In genomic region chr18:2587788-2588187, GRCh38 we compare ENCODE assay signal across 16 cellular contexts. TPM values are rescaled to one million over a fixed set of nuclear protein-coding genes. Genes with fewer than 3 reads are reported as not detected.
DNase-seq lines count a peak whose midpoint lies in the region; ATAC-seq, FAIRE-seq and TF ChIP-seq lines count a peak whose summit lies in the region.
"Had no signal": no experiment of that assay in that cellular context is flagged by ENCODE, and none has a peak within 500 bp of the region (broad histone marks: within the 10 kb centered on the region; RNA-seq: fewer than 3 reads in every experiment).

No MANE protein-coding gene starts in this region.

- H3K4me3 Mint-ChIP-seq in CD4-positive, CD25-positive, alpha-beta regulatory T cell, result peak overlapping the region in 3 of 4 donors; percentile 1 to 27 (median 1)
- H3K4me3 Mint-ChIP-seq in Calu3 (ENCODE audit: low read depth, unreplicated experiment), result no peak overlapping the region
- H3K4me3 Mint-ChIP-seq in T-helper 17 cell, result no peak overlapping the region
- H3K4me3 Mint-ChIP-seq in WTC11, result no peak overlapping the region
- H3K4me3 Mint-ChIP-seq: mesothelial cell of epicardium had no signal

- H3K36me3 Mint-ChIP-seq in CD4-positive, CD25-positive, alpha-beta regulatory T cell, result peaks cover 7% of the 10 kb centered on the region
- H3K36me3 Mint-ChIP-seq in Calu3 (ENCODE audit: insufficient read depth, unreplicated experiment) (peaks cover 44% of the 10 kb centered on the region), T-helper 17 cell (ENCODE audit: low read depth) (peaks cover 2% of the 10 kb centered on the region), WTC11 (peaks cover 65% of the 10 kb centered on the region)

- peaks cover 43% of the 10 kb centered on the region for H3K4me1 ChIP-seq in CD4-positive, CD25-positive, alpha-beta regulatory T cell (ENCODE audit: control insufficient read depth, insufficient read depth, low read length, poor library complexity, severe bottlenecking)
- H3K4me1 ChIP-seq in HepG2 (ENCODE audit: insufficient read depth, low read length) (peaks cover 21% of the 10 kb centered on the region), right lobe of liver (no peaks in the 10 kb centered on the region)
- H3K4me1 ChIP-seq: ascending aorta had no signal

- no peak overlapping the region for H2AFZ ChIP-seq in HepG2 (ENCODE audit: low read length)

- intact Hi-C loops in Calu3 (cut with micrococcal nuclease; ENCODE audit: unreplicated experiment) (loop anchor here (5.0 kb wide), 1 partner anchor 70 kb away; the partner anchor contains the start of gene SMCHD1), HepG2 (cut with micrococcal nuclease; ENCODE audit: unreplicated experiment) (loop anchor here (2.0 kb wide), 1 partner anchor 17 kb away; the partner anchor contains the start of genes METTL4 and NDC80), right lobe of liver (cut with DNase I) (no loop called here)

- in situ Hi-C loops in HepG2 (cut with HindIII; ENCODE audit: extremely low pct_ligation_motif_present, low pct_unique_long_range_greater_than_20kb), result no loop called here

- no peak overlapping the region for H3K9ac ChIP-seq in HepG2 (ENCODE audit: insufficient read depth, low read depth, low read length)

- no peaks in the 10 kb centered on the region for H3K79me2 ChIP-seq in HepG2 (ENCODE audit: insufficient read depth, low read length)

- peak overlapping the region in 2 of 3 donors; percentile 28 to 72 for H3K27ac Mint-ChIP-seq in CD4-positive, CD25-positive, alpha-beta regulatory T cell
- peak overlapping the region; percentile 99 for H3K27ac Mint-ChIP-seq in Calu3 (ENCODE audit: unreplicated experiment)
- peak overlapping the region; percentile 79 for H3K27ac Mint-ChIP-seq in T-helper 17 cell
- no peak overlapping the region for H3K27ac Mint-ChIP-seq in WTC11
- H3K27ac Mint-ChIP-seq: mesothelial cell of epicardium had no signal

- ATAC-seq in CD4-positive, CD25-positive, alpha-beta regulatory T cell (ENCODE audit: low read depth in 2 of 2), result no peak
- ATAC-seq in T-helper 17 cell (no peak), HepG2 (no peak), right lobe of liver (no peak), WTC11 (no peak)
- ATAC-seq: right cardiac atrium, Right ventricle myocardium inferior had no signal

- H3K9me3 ChIP-seq in CD4-positive, CD25-positive, alpha-beta regulatory T cell (ENCODE audit: control insufficient read depth in 2 of 2, low read length in 2 of 2), result no peaks in the 10 kb centered on the region
- no peaks in the 10 kb centered on the region for H3K9me3 ChIP-seq in T-helper 17 cell (ENCODE audit: control insufficient read depth, low read length, poor library complexity, severe bottlenecking)
- no peaks in the 10 kb centered on the region for H3K9me3 ChIP-seq in HepG2 (ENCODE audit: low read length)
- H3K9me3 ChIP-seq in right lobe of liver, result no peaks in the 10 kb centered on the region
- H3K9me3 ChIP-seq: ascending aorta had no signal

- TF ChIP-seq POLR2A in HepG2 (IDR thresholded peaks at IDR 0.05; ENCODE audit: insufficient read depth in 1 of 2, low read depth in 2 of 2, low read length in 2 of 2) (no peak), right lobe of liver (IDR thresholded peaks at IDR 0.05) (no peak)

- H4K20me1 ChIP-seq in HepG2 (ENCODE audit: insufficient read depth, low read length), result no peaks in the 10 kb centered on the region

- CTCF ChIA-PET in Calu3 (lab: Charles Lee), result no interaction called here
- CTCF ChIA-PET in HepG2 (lab: Yijun Ruan, JAX; ENCODE audit: low intra/inter-chr PET ratio, low total read pairs), result no interaction called here
- CTCF ChIA-PET in WTC11 (lab: Charles Lee), result no interaction called here

- H3K27me3 Mint-ChIP-seq in CD4-positive, CD25-positive, alpha-beta regulatory T cell, result no peaks in the 10 kb centered on the region
- H3K27me3 Mint-ChIP-seq in Calu3 (ENCODE audit: unreplicated experiment) (no peaks in the 10 kb centered on the region), T-helper 17 cell (no peaks in the 10 kb centered on the region), WTC11 (ENCODE audit: low read depth) (no peaks in the 10 kb centered on the region)

- no peak for DNase-seq in CD4-positive, CD25-positive, alpha-beta regulatory T cell
- DNase-seq in Calu3, result no peak
- DNase-seq in T-helper 17 cell, result no peak
- peak; percentile 37 for DNase-seq in fibroblast of peridontal ligament (ENCODE audit: extremely low read depth)
- DNase-seq in HepG2 (ENCODE audit: low spot score), result no peak
- DNase-seq in right lobe of liver, result no peak
- DNase-seq in WTC11 (ENCODE audit: low spot score), result no peak
- DNase-seq: GF-D8, NCI-H1694 treated with DMSO at 0.1 percent for 48 hours, right cardiac atrium had no signal

- peak overlapping the region; percentile 25 for H3K27ac ChIP-seq in CD4-positive, CD25-positive, alpha-beta regulatory T cell (ENCODE audit: insufficient read depth, low read length, poor library complexity, severe bottlenecking)
- H3K27ac ChIP-seq in HepG2 (ENCODE audit: extremely low read length, insufficient read depth, low read length), result no peak overlapping the region
- no peak overlapping the region for H3K27ac ChIP-seq in right lobe of liver
- H3K27ac ChIP-seq: ascending aorta had no signal

- TF ChIP-seq EP300 in HepG2 (IDR thresholded peaks at IDR 0.05; ENCODE audit: low read depth in 2 of 2, low read length in 2 of 2), result no peak
- TF ChIP-seq EP300 in HepG2 (CRISPR knock-in tag; IDR thresholded peaks at IDR 0.05; ENCODE audit: borderline replicate concordance), result no peak

- no peaks in the 10 kb centered on the region for H3K27me3 ChIP-seq in CD4-positive, CD25-positive, alpha-beta regulatory T cell (ENCODE audit: control insufficient read depth, insufficient read depth, low read length)
- no peaks in the 10 kb centered on the region for H3K27me3 ChIP-seq in HepG2 (ENCODE audit: control insufficient read depth in 1 of 2, insufficient read depth in 2 of 2, low read length in 2 of 2)
- H3K27me3 ChIP-seq in right lobe of liver, result no peaks in the 10 kb centered on the region
- H3K27me3 ChIP-seq: ascending aorta had no signal

- no peaks in the 10 kb centered on the region for H3K9me3 Mint-ChIP-seq in CD4-positive, CD25-positive, alpha-beta regulatory T cell
- H3K9me3 Mint-ChIP-seq in Calu3 (ENCODE audit: low read depth, unreplicated experiment) (no peaks in the 10 kb centered on the region), WTC11 (no peaks in the 10 kb centered on the region)
- H3K9me3 Mint-ChIP-seq: mesothelial cell of epicardium had no signal

- peaks cover 32 to 62% (median 47%) of the 10 kb centered on the region in 4 donors for H3K4me1 Mint-ChIP-seq in CD4-positive, CD25-positive, alpha-beta regulatory T cell
- H3K4me1 Mint-ChIP-seq in Calu3 (ENCODE audit: low read depth, unreplicated experiment) (peaks cover 38% of the 10 kb centered on the region), T-helper 17 cell (peaks cover 19% of the 10 kb centered on the region), WTC11 (no peaks in the 10 kb centered on the region)
- H3K4me1 Mint-ChIP-seq: mesothelial cell of epicardium had no signal

- no peak for FAIRE-seq in HepG2 (lab: Jason Lieb, UNC)
- FAIRE-seq: endometrium, frontal cortex, GM12891 had no signal

- POLR2A ChIA-PET in HepG2 (lab: Yijun Ruan, JAX), result no interaction called here
- POLR2A ChIA-PET in WTC11 (lab: Charles Lee), result no interaction called here

- 96% methylated on average over 3 of the region's 3 CpGs for WGBS in HepG2 (ENCODE audit: low lambda C conversion rate)
- 100% methylated on average over 3 of the region's 3 CpGs for WGBS in right lobe of liver (ENCODE audit: insufficient coverage, low coverage, low lambda C conversion rate, missing lambda C conversion rate)

- H3K36me3 ChIP-seq in CD4-positive, CD25-positive, alpha-beta regulatory T cell (ENCODE audit: control insufficient read depth, insufficient read depth, low read length), result no peaks in the 10 kb centered on the region
- H3K36me3 ChIP-seq in HepG2 (replicated peaks in 1 of 2; ENCODE audit: control insufficient read depth in 1 of 2, insufficient read depth in 2 of 2, low read length in 2 of 2) (peaks cover 3 to 25% of the 10 kb centered on the region in 2 experiments), right lobe of liver (no peaks in the 10 kb centered on the region)
- H3K36me3 ChIP-seq: ascending aorta had no signal

- BruUV-seq in Calu3 (replicated peaks; lab: Mats Ljungman, UMichigan) (no TSS peak), HepG2 (replicated peaks; lab: Mats Ljungman, UMichigan) (no TSS peak)

- H3K4me2 ChIP-seq in HepG2 (ENCODE audit: low read depth, low read length), result no peak overlapping the region

- no peak for TF ChIP-seq RAD21 in HepG2 (CRISPR knock-in tag; IDR thresholded peaks at IDR 0.05)

- peak overlapping the region; percentile 47 for H3K4me3 ChIP-seq in CD4-positive, CD25-positive, alpha-beta regulatory T cell (ENCODE audit: low read depth, low read length)
- H3K4me3 ChIP-seq in HepG2 (replicated peaks in 1 of 3; ENCODE audit: insufficient read depth in 1 of 3, low read depth in 2 of 3, low read length in 3 of 3), result no peak overlapping the region
- no peak overlapping the region for H3K4me3 ChIP-seq in right lobe of liver
- H3K4me3 ChIP-seq: ascending aorta had no signal

- no peak for TF ChIP-seq CTCF in Calu3 (IDR thresholded peaks at IDR 0.05; ENCODE audit: unreplicated experiment)
- TF ChIP-seq CTCF in HepG2 (CRISPR knock-in tag; IDR thresholded peaks at IDR 0.05), result no peak
- TF ChIP-seq CTCF in right lobe of liver (IDR thresholded peaks at IDR 0.05), result no peak
- no peak for TF ChIP-seq CTCF in WTC11 (IDR thresholded peaks at IDR 0.05)

RNA-seq across cellular contexts. Expression of gene NDC80, which starts 16.4 kb away (rescaled TPM):
- 20.3 TPM for total RNA-seq in CD4-positive, CD25-positive, alpha-beta regulatory T cell
- 10 to 100 TPM in 3 of 4 donors, 1 to 10 TPM in 1; 9.5 to 18.7 (median 11.1) TPM for polyA plus RNA-seq in CD4-positive, CD25-positive, alpha-beta regulatory T cell
- total RNA-seq in Calu3 (2022) (49.5 and 56.0 TPM in 2 replicates), T-helper 17 cell (1 to 10 TPM; 8.2 to 9.6 TPM), HepG2 (2016; rRNA removed; fragmentation: Illumina TruSeq; extraction: Trizol) (33.0 and 47.0 TPM in 2 replicates), right lobe of liver (1 to 10 TPM in 2 of 6 experiments, under 1 TPM in 3, not detected in 1; 0.34 to 1.6 (median 0.55) TPM), WTC11 (2021) (36.6 to 43.0 TPM (median 36.9 TPM) in 3 replicates)
- total RNA-seq in HepG2 (2016; cell fraction: cytosol; rRNA removed; fragmentation: Illumina TruSeq; extraction: Trizol; ENCODE audit: low read depth), result 4.3 and 6.1 TPM in 2 replicates
- total RNA-seq in HepG2 (2016; cell fraction: insoluble cytoplasmic fraction; rRNA removed; fragmentation: Illumina TruSeq; extraction: Trizol), result 32.7 and 45.7 TPM in 2 replicates
- 8.2 and 9.5 TPM in 2 replicates for total RNA-seq in HepG2 (2016; cell fraction: membrane; rRNA removed; fragmentation: Illumina TruSeq; extraction: Trizol)
- 28.1 and 31.1 TPM in 2 replicates for total RNA-seq in HepG2 (2016; cell fraction: nucleus; rRNA removed; fragmentation: Illumina TruSeq; extraction: Trizol)
- polyA plus RNA-seq in HepG2 (2011; rRNA removed), result 5.5 and 9.6 TPM in 2 replicates
- polyA plus RNA-seq in HepG2 (2011; cell fraction: cytosol; rRNA removed), result 3.2 TPM in 2 replicates
- 5.3 and 6.6 TPM in 2 replicates for polyA plus RNA-seq in HepG2 (2011; cell fraction: nucleus; rRNA removed)
- 6.5 and 14.5 TPM in 2 replicates for polyA plus RNA-seq in HepG2 (2012)
- 2.0 and 2.1 TPM in 2 replicates for polyA plus RNA-seq in HepG2 (2016; cell fraction: cytosol; fragmentation: Illumina TruSeq; extraction: Trizol; ENCODE audit: low read depth)
- 37.2 and 40.2 TPM in 2 replicates for polyA plus RNA-seq in HepG2 (2016; cell fraction: insoluble cytoplasmic fraction; fragmentation: Illumina TruSeq; extraction: Trizol; ENCODE audit: low read depth)
- polyA plus RNA-seq in HepG2 (2016; cell fraction: membrane; fragmentation: Illumina TruSeq; extraction: Trizol; ENCODE audit: low read depth), result 2.4 and 3.5 TPM in 2 replicates
- polyA plus RNA-seq in HepG2 (2016; cell fraction: nucleus; fragmentation: Illumina TruSeq; extraction: Trizol; ENCODE audit: insufficient read depth, low read depth), result 23.0 and 26.5 TPM in 2 replicates
- polyA minus RNA-seq in HepG2 (2011; rRNA and poly(A)+ RNA removed; ENCODE audit: low replicate concordance), result 6.0 and 39.3 TPM in 2 replicates
- 5.6 and 7.0 TPM in 2 replicates for polyA minus RNA-seq in HepG2 (2011; cell fraction: cytosol; rRNA and poly(A)+ RNA removed)
- polyA minus RNA-seq in HepG2 (2011; cell fraction: nucleus; rRNA and poly(A)+ RNA removed), result 32.8 and 47.0 TPM in 2 replicates
- total RNA-seq: ascending aorta had no signal

RNA-seq across cellular contexts. Expression of gene METTL4, which starts 16.5 kb away (rescaled TPM):
- 23.3 TPM for total RNA-seq in CD4-positive, CD25-positive, alpha-beta regulatory T cell
- 10 to 100 TPM; 15.1 to 20.8 (median 18.0) TPM for polyA plus RNA-seq in CD4-positive, CD25-positive, alpha-beta regulatory T cell
- 17.2 and 20.3 TPM in 2 replicates for total RNA-seq in Calu3 (2022)
- total RNA-seq in T-helper 17 cell, result 10 to 100 TPM; 13.7 to 14.1 TPM
- 6.8 and 8.4 TPM in 2 replicates for total RNA-seq in HepG2 (2016; rRNA removed; fragmentation: Illumina TruSeq; extraction: Trizol)
- 2.2 and 2.6 TPM in 2 replicates for total RNA-seq in HepG2 (2016; cell fraction: cytosol; rRNA removed; fragmentation: Illumina TruSeq; extraction: Trizol; ENCODE audit: low read depth)
- total RNA-seq in HepG2 (2016; cell fraction: insoluble cytoplasmic fraction; rRNA removed; fragmentation: Illumina TruSeq; extraction: Trizol), result 10.4 and 11.1 TPM in 2 replicates
- 7.2 and 9.1 TPM in 2 replicates for total RNA-seq in HepG2 (2016; cell fraction: membrane; rRNA removed; fragmentation: Illumina TruSeq; extraction: Trizol)
- total RNA-seq in HepG2 (2016; cell fraction: nucleus; rRNA removed; fragmentation: Illumina TruSeq; extraction: Trizol), result 14.4 and 14.8 TPM in 2 replicates
- 5.6 and 8.1 TPM in 2 replicates for polyA plus RNA-seq in HepG2 (2011; rRNA removed)
- 2.8 and 3.9 TPM in 2 replicates for polyA plus RNA-seq in HepG2 (2011; cell fraction: cytosol; rRNA removed)
- polyA plus RNA-seq in HepG2 (2011; cell fraction: nucleus; rRNA removed), result 5.4 and 6.7 TPM in 2 replicates
- 5.7 and 6.2 TPM in 2 replicates for polyA plus RNA-seq in HepG2 (2012)
- polyA plus RNA-seq in HepG2 (2016; cell fraction: cytosol; fragmentation: Illumina TruSeq; extraction: Trizol; ENCODE audit: low read depth), result 2.6 and 3.4 TPM in 2 replicates
- polyA plus RNA-seq in HepG2 (2016; cell fraction: insoluble cytoplasmic fraction; fragmentation: Illumina TruSeq; extraction: Trizol; ENCODE audit: low read depth), result 9.9 and 13.8 TPM in 2 replicates
- polyA plus RNA-seq in HepG2 (2016; cell fraction: membrane; fragmentation: Illumina TruSeq; extraction: Trizol; ENCODE audit: low read depth), result 4.2 and 5.2 TPM in 2 replicates
- 22.4 and 23.4 TPM in 2 replicates for polyA plus RNA-seq in HepG2 (2016; cell fraction: nucleus; fragmentation: Illumina TruSeq; extraction: Trizol; ENCODE audit: insufficient read depth, low read depth)
- 4.1 and 12.7 TPM in 2 replicates for polyA minus RNA-seq in HepG2 (2011; rRNA and poly(A)+ RNA removed; ENCODE audit: low replicate concordance)
- 3.7 and 3.9 TPM in 2 replicates for polyA minus RNA-seq in HepG2 (2011; cell fraction: cytosol; rRNA and poly(A)+ RNA removed)
- polyA minus RNA-seq in HepG2 (2011; cell fraction: nucleus; rRNA and poly(A)+ RNA removed), result 20.5 and 21.6 TPM in 2 replicates
- total RNA-seq in right lobe of liver, result 1 to 10 TPM; 3.2 to 4.9 (median 3.3) TPM
- 9.8 to 14.7 TPM (median 10.5 TPM) in 3 replicates for total RNA-seq in WTC11 (2021)
- total RNA-seq: ascending aorta had no signal

Comparison
In these comparisons a context has a peak if more than half of its experiments do, and no peak if none do; other contexts are left out.
1. intact Hi-C loops: an anchor here in Calu3 (5.0 kb wide) and HepG2 (2.0 kb wide); none called in right lobe of liver.
2. H3K4me3 Mint-ChIP-seq: peak in CD4-positive, CD25-positive, alpha-beta regulatory T cell (3 of 4); none in Calu3 (single experiment), T-helper 17 cell (single experiment) and WTC11 (single experiment).